9 cellular contexts compared by ENCODE assay signal in genomic region chr19:55809381-55810058, GRCh38. TPM values are rescaled to one million over a fixed set of nuclear protein-coding genes. Genes with fewer than 3 reads are reported as not detected.
A peak's percentile ranks its signal among the peaks of the same experiment; 100 is the strongest.
DNase-seq lines count a peak whose midpoint lies in the region; TF ChIP-seq lines count a peak whose summit lies in the region.
"Had no signal": no experiment of that assay in that cellular context is flagged by ENCODE, and none has a peak within 500 bp of the region (broad histone marks: within the 10 kb centered on the region; RNA-seq: fewer than 3 reads in every experiment).

No MANE protein-coding gene starts in this region.

- H3K4me3 Mint-ChIP-seq in neural progenitor cell (no peak overlapping the region), endothelial cell (ENCODE audit: unreplicated experiment) (no peak overlapping the region)

- no peaks in the 10 kb centered on the region; a peak in 1 of 4 replicates for H3K4me1 ChIP-seq in SK-N-SH (ENCODE audit: control insufficient read depth in 1 of 2, insufficient read depth in 2 of 2, low read depth in 1 of 2, low read length in 1 of 2)
- H3K4me1 ChIP-seq in neural progenitor cell: no peaks in the 10 kb centered on the region
- H3K4me1 ChIP-seq: gastrocnemius medialis had no signal

- no peaks in the 10 kb centered on the region for H3K9me2 ChIP-seq in SK-N-SH

- peak; percentile 19 to 38 for DNase-seq in AML-193 (lab: John Stamatoyannopoulos, UW)
- DNase-seq in GM13976 (ENCODE audit: low spot score): peak; percentile 46
- DNase-seq in NCI-H146 (lab: John Stamatoyannopoulos, UW): peak; percentile 88
- peak; percentile 61 for DNase-seq in SK-N-SH
- peak; percentile 38 for DNase-seq in epithelial cell of esophagus (ENCODE audit: low read depth)
- DNase-seq in neural progenitor cell (ENCODE audit: low spot score): peak; percentile 43
- DNase-seq in activated gamma-delta T cell treated with Interleukin-2 at 50 U/mL for 16 hours: no peak
- DNase-seq in endothelial cell (ENCODE audit: low spot score): no peak

- peaks cover 19% of the 10 kb centered on the region for H3K9me3 Mint-ChIP-seq in neural progenitor cell
- H3K9me3 Mint-ChIP-seq in endothelial cell (ENCODE audit: unreplicated experiment): peaks cover 50% of the 10 kb centered on the region

- H3K9ac ChIP-seq in SK-N-SH (no peak overlapping the region), neural progenitor cell (no peak overlapping the region)

- peaks cover 9% of the 10 kb centered on the region; the same call in 1 of the 2 replicates for H3K27me3 ChIP-seq in SK-N-SH (ENCODE audit: insufficient read depth)
- H3K27me3 ChIP-seq in neural progenitor cell: no peaks in the 10 kb centered on the region
- H3K27me3 ChIP-seq: gastrocnemius medialis had no signal

- no peaks in the 10 kb centered on the region for H4K20me1 ChIP-seq in SK-N-SH (ENCODE audit: insufficient read depth)
- no peaks in the 10 kb centered on the region for H4K20me1 ChIP-seq in neural progenitor cell (ENCODE audit: low read depth)

- no peaks in the 10 kb centered on the region for H3K36me3 Mint-ChIP-seq in neural progenitor cell
- peaks cover 16% of the 10 kb centered on the region for H3K36me3 Mint-ChIP-seq in endothelial cell (ENCODE audit: low read depth, unreplicated experiment)

- no peaks in the 10 kb centered on the region for H3K4me1 Mint-ChIP-seq in neural progenitor cell
- H3K4me1 Mint-ChIP-seq in endothelial cell (ENCODE audit: unreplicated experiment): no peaks in the 10 kb centered on the region

- H3K4me3 ChIP-seq in SK-N-SH (ENCODE audit: low read depth in 2 of 2, low read length in 1 of 2) (no peak overlapping the region), epithelial cell of esophagus (ENCODE audit: low read length) (no peak overlapping the region), neural progenitor cell (no peak overlapping the region)
- H3K4me3 ChIP-seq: gastrocnemius medialis had no signal

- H2AFZ ChIP-seq in SK-N-SH (ENCODE audit: low read depth) (peak overlapping the region; percentile 36), neural progenitor cell (replicated peaks) (no peak overlapping the region)

- H3K27ac ChIP-seq in SK-N-SH (ENCODE audit: low read depth in 2 of 2, low read length in 1 of 2) (no peak overlapping the region), neural progenitor cell (no peak overlapping the region)
- H3K27ac ChIP-seq: gastrocnemius medialis had no signal

- H3K9me3 ChIP-seq in SK-N-SH (no peaks in the 10 kb centered on the region), neural progenitor cell (ENCODE audit: low read depth) (peaks cover 8% of the 10 kb centered on the region)
- H3K9me3 ChIP-seq: gastrocnemius medialis had no signal

- in situ Hi-C loops in GM13976 (cut with MboI; ENCODE audit: low sequenced_read_pairs, unreplicated experiment): no loop called here

- H3K27me3 Mint-ChIP-seq in neural progenitor cell (ENCODE audit: insufficient read depth, low read depth) (peaks cover 3% of the 10 kb centered on the region), endothelial cell (ENCODE audit: unreplicated experiment) (peaks cover 4% of the 10 kb centered on the region)

- POLR2A ChIA-PET in SK-N-SH (lab: Yijun Ruan, JAX): no interaction called here

- H3K36me3 ChIP-seq in SK-N-SH (replicated peaks in 1 of 2; ENCODE audit: control insufficient read depth in 1 of 2, insufficient read depth in 2 of 2, low read length in 1 of 2): no peaks in the 10 kb centered on the region
- H3K36me3 ChIP-seq in neural progenitor cell: no peaks in the 10 kb centered on the region
- H3K36me3 ChIP-seq: gastrocnemius medialis had no signal

- WGBS in SK-N-SH (ENCODE audit: low lambda C conversion rate): 11% methylated on average over 20 of the region's 20 CpGs

- CTCF ChIA-PET in SK-N-SH (lab: Yijun Ruan, JAX): interaction anchor here (0.8 to 3.0 kb wide), 8 partner anchors 9 to 1135 kb away, joined by 3 to 11 read pairs (median 4); partner anchors contain the start of genes NLRP11 and NLRP4

- peak; percentile 49 for TF ChIP-seq RAD21 in SK-N-SH (IDR thresholded peaks at IDR 0.05; ENCODE audit: low read length)

- H3F3A ChIP-seq in SK-N-SH (replicated peaks; ENCODE audit: insufficient read depth) (no peaks in the 10 kb centered on the region), neural progenitor cell (ENCODE audit: low read depth) (no peaks in the 10 kb centered on the region)

- H3K27ac Mint-ChIP-seq in neural progenitor cell: no peak overlapping the region
- H3K27ac Mint-ChIP-seq in endothelial cell (ENCODE audit: unreplicated experiment): no peak overlapping the region

- TF ChIP-seq EP300 in SK-N-SH (IDR thresholded peaks at IDR 0.05; ENCODE audit: borderline replicate concordance in 1 of 2, low read depth in 1 of 2, low read length in 1 of 2): no peak

- H3K79me2 ChIP-seq in SK-N-SH (ENCODE audit: insufficient read depth) (no peaks in the 10 kb centered on the region), neural progenitor cell (ENCODE audit: low read depth) (no peaks in the 10 kb centered on the region)

- peak; percentile 8 for TF ChIP-seq CTCF in GM13976 (IDR thresholded peaks at IDR 0.05; ENCODE audit: borderline replicate concordance, control extremely low read depth, extremely low read depth, insufficient read depth, missing control alignments)
- peak; percentile 62 for TF ChIP-seq CTCF in SK-N-SH (IDR thresholded peaks at IDR 0.05)
- TF ChIP-seq CTCF in epithelial cell of esophagus (IDR thresholded peaks at IDR 0.05; ENCODE audit: insufficient read depth, low read depth, low read length, missing control alignments): no peak
- peak; percentile 38 for TF ChIP-seq CTCF in neural progenitor cell (IDR thresholded peaks at IDR 0.05)
- TF ChIP-seq CTCF in endothelial cell (IDR thresholded peaks at IDR 0.05; ENCODE audit: unreplicated experiment): no peak

- H3K4me2 ChIP-seq in SK-N-SH (no peak overlapping the region; the same call in 1 of the 2 replicates), neural progenitor cell (no peak overlapping the region)

TF ChIP-seq in SK-N-SH, 30 proteins besides CTCF, POLR2A, EP300 and RAD21 (continues in another document):
- TF ChIP-seq CHD2 (IDR thresholded peaks at IDR 0.05; ENCODE audit: low read length, partially characterized antibody): no peak
- no peak for TF ChIP-seq TEAD4 (IDR thresholded peaks at IDR 0.05; ENCODE audit: borderline replicate concordance, insufficient read depth)
- no peak for TF ChIP-seq FOSL2 (IDR thresholded peaks at IDR 0.05; ENCODE audit: borderline replicate concordance, low read depth)
- TF ChIP-seq REST (IDR thresholded peaks at IDR 0.05; ENCODE audit: low read depth, low read length): no peak
- TF ChIP-seq USF1 (IDR thresholded peaks at IDR 0.05; ENCODE audit: borderline replicate concordance, low read depth): peak; percentile 83
- TF ChIP-seq NRF1 (IDR thresholded peaks at IDR 0.05; ENCODE audit: low read depth, low read length): no peak

RNA-seq across cellular contexts. Expression of gene NLRP11, which starts 22.3 kb away (rescaled TPM):
- 0.02 TPM in 1 of 2 replicates, not detected in the other for polyA plus RNA-seq in SK-N-SH (2012; rRNA removed)
- 0.01 TPM in 1 of 2 replicates, not detected in the other for polyA plus RNA-seq in SK-N-SH (2012; cell fraction: cytosol; rRNA removed)
- polyA plus RNA-seq in SK-N-SH (2012; cell fraction: nucleus; rRNA removed): 0.01 TPM in 1 of 2 replicates, not detected in the other
- total RNA-seq in neural progenitor cell (ENCODE audit: low replicate concordance) (not detected in 2 replicates), endothelial cell (ENCODE audit: unreplicated experiment) (not detected)
- total RNA-seq: gastrocnemius medialis had no signal

RNA-seq across cellular contexts. Expression of gene NLRP4, which starts 26.8 kb away (rescaled TPM):
- polyA plus RNA-seq in SK-N-SH (2012; rRNA removed): 0.02 and 0.03 TPM in 2 replicates
- polyA plus RNA-seq in SK-N-SH (2012; cell fraction: cytosol; rRNA removed): not detected in 2 replicates
- 0.04 TPM in 1 of 2 replicates, not detected in the other for polyA plus RNA-seq in SK-N-SH (2012; cell fraction: nucleus; rRNA removed)
- total RNA-seq in neural progenitor cell (ENCODE audit: low replicate concordance): not detected in 2 replicates
- total RNA-seq in endothelial cell (ENCODE audit: unreplicated experiment): not detected
- total RNA-seq: gastrocnemius medialis had no signal

RNA-seq across cellular contexts. Expression of gene RFPL4AL1, which starts 40.6 kb away (rescaled TPM):
- polyA plus RNA-seq in SK-N-SH (2012; rRNA removed): not detected in 2 replicates
- not detected in 2 replicates for polyA plus RNA-seq in SK-N-SH (2012; cell fraction: cytosol; rRNA removed)
- polyA plus RNA-seq in SK-N-SH (2012; cell fraction: nucleus; rRNA removed): 0.11 TPM in 1 of 2 replicates, not detected in the other
- not detected in 2 replicates for total RNA-seq in neural progenitor cell (ENCODE audit: low replicate concordance)
- not detected for total RNA-seq in endothelial cell (ENCODE audit: unreplicated experiment)
- total RNA-seq: gastrocnemius medialis had no signal

RNA-seq across cellular contexts. Expression of gene RFPL4A, which starts 50.6 kb away (rescaled TPM):
- 0.06 TPM in 1 of 2 replicates, not detected in the other for polyA plus RNA-seq in SK-N-SH (2012; rRNA removed)
- polyA plus RNA-seq in SK-N-SH (2012; cell fraction: cytosol; rRNA removed): 0.04 TPM in 2 replicates
- 0.08 TPM in 1 of 2 replicates, not detected in the other for polyA plus RNA-seq in SK-N-SH (2012; cell fraction: nucleus; rRNA removed)
- total RNA-seq in neural progenitor cell (ENCODE audit: low replicate concordance) (not detected in 2 replicates), endothelial cell (ENCODE audit: unreplicated experiment) (not detected)
- total RNA-seq: gastrocnemius medialis had no signal

Comparison
In these comparisons a context has a peak if more than half of its experiments do, and no peak if none do; other contexts are left out.
1. DNase-seq: peak in AML-193 (2 of 2), GM13976 (single experiment), NCI-H146 (single experiment), SK-N-SH (single experiment), epithelial cell of esophagus (single experiment) and neural progenitor cell (single experiment); none in activated gamma-delta T cell treated with Interleukin-2 at 50 U/mL for 16 hours (single experiment) and endothelial cell (single experiment).
2. CTCF ChIP-seq: peak in GM13976 (single experiment), SK-N-SH (single experiment) and neural progenitor cell (single experiment); none in epithelial cell of esophagus (single experiment) and endothelial cell (single experiment).